31 cellular contexts compared by ENCODE assay signal in genomic region chr4:147003956-147004580, GRCh38. TPM values are rescaled to one million over a fixed set of nuclear protein-coding genes. Genes with fewer than 3 reads are reported as not detected.
"Had no signal": no experiment of that assay in that cellular context is flagged by ENCODE, and none has a peak within 500 bp of the region (broad histone marks: within the 10 kb centered on the region; RNA-seq: fewer than 3 reads in every experiment).

No MANE protein-coding gene starts in this region.

- H3K27ac Mint-ChIP-seq: activated naive CD8-positive, alpha-beta T cell; activated T-helper 2 cell treated with anti-CD3 and anti-CD28 coated beads, Interferon-gamma antibody, Interleukin-2, Interleukin-4, amounts not matched to agents 10 μg/mL and 5 μg/mL and 100 μg/mL, durations not matched to agents 14 hours and 24 hours and 36 hours; immature natural killer cell; naive B cell; stimulated activated effector memory CD8-positive, alpha-beta T cell treated with anti-CD3 and anti-CD28 coated beads, Interleukin-12 subunit alpha, Interleukin-12 subunit beta, amount 100 ng/mL, for 72 hours; stimulated activated naive CD8-positive, alpha-beta T cell treated with anti-CD3 and anti-CD28 coated beads, Interleukin-15, amount 100 ng/mL, for 72 hours; T-helper 2 cell treated with Interferon-gamma antibody and Interleukin-4, amounts not matched to agents 5 μg/mL and 100 μg/mL, for 36 hours had no signal

- H3K27me3 ChIP-seq: heart left ventricle, right lobe of liver, suprapubic skin, tibial nerve had no signal

- H3K4me1 Mint-ChIP-seq: immature natural killer cell; naive B cell; stimulated activated effector memory CD8-positive, alpha-beta T cell treated with anti-CD3 and anti-CD28 coated beads, Interleukin-12 subunit alpha, Interleukin-12 subunit beta, amount 100 ng/mL, for 72 hours; stimulated activated naive CD8-positive, alpha-beta T cell treated with anti-CD3 and anti-CD28 coated beads, Interleukin-15, amount 100 ng/mL, for 72 hours had no signal

- H3K4me3 ChIP-seq: coronary artery, heart left ventricle, lower lobe of right lung, right lobe of liver, suprapubic skin, tibial nerve had no signal

- H3K27me3 Mint-ChIP-seq: activated naive CD8-positive, alpha-beta T cell; stimulated activated naive CD8-positive, alpha-beta T cell treated with anti-CD3 and anti-CD28 coated beads, Interleukin-15, amount 100 ng/mL, for 72 hours had no signal

- DNase-seq: activated CD4-positive, alpha-beta T cell treated with anti-CD3 and anti-CD28 coated beads for 1 hour; activated CD8-positive, alpha-beta memory T cell treated with anti-CD3 and anti-CD28 coated beads, Interleukin-2, amount 50 U/mL, for 48 hours; activated naive CD4-positive, alpha-beta T cell; activated T-cell treated with anti-CD3 and anti-CD28 coated beads, Interleukin-2, amount 50 U/mL, for 4 hours; heart left ventricle; immature natural killer cell; lower lobe of right lung; naive B cell; occipital lobe; right lobe of liver; small intestine; stimulated activated CD4-positive, alpha-beta T cell treated with anti-CD3 and anti-CD28 coated beads, Interleukin-2, amount 100 ng/mL, for 24 hours; stimulated activated naive CD8-positive, alpha-beta T cell treated with anti-CD3 and anti-CD28 coated beads, Interleukin-15, amount 100 ng/mL, for 72 hours; WERI-Rb-1 had no signal

- FAIRE-seq: bronchial epithelial cell, small intestine, TTC549 had no signal

- ATAC-seq: activated T-cell treated with anti-CD3 and anti-CD28 coated beads, Interleukin-2, amount 50 U/mL, for 4 hours; heart left ventricle; left lobe of liver; lower lobe of right lung; right lobe of liver; stimulated activated effector memory CD8-positive, alpha-beta T cell treated with anti-CD3 and anti-CD28 coated beads, Interleukin-12 subunit alpha, Interleukin-12 subunit beta, amount 100 ng/mL, for 72 hours; stimulated activated naive CD8-positive, alpha-beta T cell treated with anti-CD3 and anti-CD28 coated beads, Interleukin-15, amount 100 ng/mL, for 72 hours had no signal

- H3K27ac ChIP-seq: coronary artery, epithelial cell of prostate, heart left ventricle, lower lobe of right lung, right lobe of liver, suprapubic skin, tibial nerve, WERI-Rb-1 had no signal

- H3K9me3 ChIP-seq: heart left ventricle, lower lobe of right lung, right lobe of liver, suprapubic skin, tibial nerve had no signal

- H3K4me1 ChIP-seq: heart left ventricle, lower lobe of right lung, right lobe of liver, suprapubic skin, tibial nerve had no signal

- H3K36me3 Mint-ChIP-seq: activated naive CD8-positive, alpha-beta T cell; immature natural killer cell; naive B cell; stimulated activated effector memory CD8-positive, alpha-beta T cell treated with anti-CD3 and anti-CD28 coated beads, Interleukin-12 subunit alpha, Interleukin-12 subunit beta, amount 100 ng/mL, for 72 hours had no signal

- H3K4me3 Mint-ChIP-seq: activated naive CD8-positive, alpha-beta T cell; activated T-cell treated with anti-CD3 and anti-CD28 coated beads, Interleukin-2, amount 50 U/mL, for 4 hours; immature natural killer cell; stimulated activated effector memory CD8-positive, alpha-beta T cell treated with anti-CD3 and anti-CD28 coated beads, Interleukin-12 subunit alpha, Interleukin-12 subunit beta, amount 100 ng/mL, for 72 hours; stimulated activated naive CD8-positive, alpha-beta T cell treated with anti-CD3 and anti-CD28 coated beads, Interleukin-15, amount 100 ng/mL, for 72 hours; T-helper 2 cell treated with Interferon-gamma antibody and Interleukin-4, amounts not matched to agents 5 μg/mL and 100 μg/mL, for 36 hours had no signal

- H3K36me3 ChIP-seq: heart left ventricle, lower lobe of right lung, right lobe of liver, suprapubic skin, tibial nerve, WERI-Rb-1 had no signal

- H3K9me3 Mint-ChIP-seq: activated T-cell treated with anti-CD3 and anti-CD28 coated beads, Interleukin-2, amount 50 U/mL, for 4 hours; activated T-helper 2 cell treated with anti-CD3 and anti-CD28 coated beads, Interferon-gamma antibody, Interleukin-2, Interleukin-4, amounts not matched to agents 10 μg/mL and 5 μg/mL and 100 μg/mL, durations not matched to agents 14 hours and 24 hours and 36 hours; immature natural killer cell; naive B cell; stimulated activated effector memory CD8-positive, alpha-beta T cell treated with anti-CD3 and anti-CD28 coated beads, Interleukin-12 subunit alpha, Interleukin-12 subunit beta, amount 100 ng/mL, for 72 hours; stimulated activated naive CD8-positive, alpha-beta T cell treated with anti-CD3 and anti-CD28 coated beads, Interleukin-15, amount 100 ng/mL, for 72 hours; T-helper 2 cell treated with Interferon-gamma antibody and Interleukin-4, amounts not matched to agents 5 μg/mL and 100 μg/mL, for 36 hours had no signal

RNA-seq across cellular contexts. Expression of gene TTC29, which starts 58.4 kb away (rescaled TPM):
- total RNA-seq: activated CD8-positive, alpha-beta memory T cell treated with anti-CD3 and anti-CD28 coated beads for 36 hours; activated T-cell treated with anti-CD3 and anti-CD28 coated beads, Interleukin-2, amount 50 U/mL, for 4 hours; activated T-helper 2 cell treated with anti-CD3 and anti-CD28 coated beads, Interferon-gamma antibody, Interleukin-2, Interleukin-4, amounts not matched to agents 10 μg/mL and 5 μg/mL and 100 μg/mL, durations not matched to agents 14 hours and 24 hours and 36 hours; bronchial epithelial cell; fibroblast of villous mesenchyme; left lobe of liver; mesenteric fat pad; mucosa of gallbladder; right lobe of liver; suprapubic skin; tibial nerve had no signal
- polyA plus RNA-seq: immature natural killer cell, neural cell, small intestine, urinary bladder had no signal
